8 cellular contexts compared by ENCODE assay signal in genomic region chr19:9785367-9786331, GRCh38. TPM values are rescaled to one million over a fixed set of nuclear protein-coding genes. Genes with fewer than 3 reads are reported as not detected.
A peak's percentile ranks its signal among the peaks of the same experiment; 100 is the strongest.
DNase-seq lines count a peak whose midpoint lies in the region; ATAC-seq, FAIRE-seq and TF ChIP-seq lines count a peak whose summit lies in the region.

No MANE protein-coding gene starts in this region.

- H3K9me3 ChIP-seq in mesodermal cell (ENCODE audit: control insufficient read depth, low read length), result peaks cover 10% of the 10 kb centered on the region

- DNase-seq in CD14-positive monocyte (ENCODE audit: low spot score) (peak; percentile 96), HS-5 (ENCODE audit: low read depth) (peak; percentile 63), NOMO-1 treated with DMSO at 0.1 percent for 48 hours (lab: John Stamatoyannopoulos, UW; ENCODE audit: unreplicated experiment) (peak; percentile 92)
- DNase-seq in activated CD8-positive, alpha-beta memory T cell treated with anti-CD3 and anti-CD28 coated beads, Interleukin-2, amount 50 U/mL, for 4 hours, result peak; percentile 97
- peak; percentile 83 for DNase-seq in stimulated activated CD8-positive, alpha-beta memory T cell treated with anti-CD3 and anti-CD28 coated beads, Interleukin-15, amount 100 ng/mL, for 24 hours (ENCODE audit: low read depth)

- peaks cover 22% of the 10 kb centered on the region for H3K4me1 Mint-ChIP-seq in CD14-positive monocyte

- H3K36me3 Mint-ChIP-seq in CD14-positive monocyte, result no peaks in the 10 kb centered on the region

- H3K4me3 Mint-ChIP-seq in CD14-positive monocyte, result peak overlapping the region; percentile 89 to 94

- peak; percentile 86 for FAIRE-seq in endometrium (lab: Jason Lieb, UNC)

- H3K27me3 Mint-ChIP-seq in CD14-positive monocyte (ENCODE audit: low read depth in 3 of 3), result peaks cover 0 to 2% (median 0%) of the 10 kb centered on the region in 3 donors

- H3K4me3 ChIP-seq in mesodermal cell (ENCODE audit: extremely low read depth, insufficient read depth, low read length, poor library complexity, severe bottlenecking), result peak overlapping the region; percentile 68

- H3K36me3 ChIP-seq in mesodermal cell (ENCODE audit: control insufficient read depth, insufficient read depth, low read length), result no peaks in the 10 kb centered on the region

- WGBS in mesodermal cell (ENCODE audit: insufficient coverage in 2 of 2), 2 experiments, result 1% methylated on average over 24 to 28 of the region's 74 CpGs

- H3K4me1 ChIP-seq in mesodermal cell (ENCODE audit: control insufficient read depth, insufficient read depth, low read length, poor library complexity, severe bottlenecking), result peaks cover 14% of the 10 kb centered on the region

- ATAC-seq in GM19438 (IDR thresholded peaks at IDR 0.05; ENCODE audit: low read depth, unreplicated experiment), result peak; percentile 74

- H3K9me3 Mint-ChIP-seq in CD14-positive monocyte, result no peaks in the 10 kb centered on the region

- no peak for TF ChIP-seq CTCF in CD14-positive monocyte (IDR thresholded peaks at IDR 0.05)

- H3K27ac Mint-ChIP-seq in CD14-positive monocyte, result peak overlapping the region; percentile 93 to 98 (median 96)

- H3K27ac ChIP-seq in mesodermal cell (ENCODE audit: low read depth, low read length, severe bottlenecking), result peak overlapping the region; percentile 92

- intact Hi-C loops in CD14-positive monocyte (cut with micrococcal nuclease), result no loop called here

RNA-seq across cellular contexts. Expression of gene ZNF846, which starts 17.1 kb away (rescaled TPM):
- polyA plus RNA-seq in CD14-positive monocyte, result 1 to 10 TPM; 2.5 to 6.5 TPM
- polyA plus RNA-seq in mesodermal cell (2013, experiment 1 of 2), result 12.1 TPM
- polyA plus RNA-seq in mesodermal cell (2013, experiment 2 of 2), result 13.8 TPM

RNA-seq across cellular contexts. Expression of gene FBXL12, which starts 33.2 kb away (rescaled TPM):
- polyA plus RNA-seq in CD14-positive monocyte, result 1 to 10 TPM; 6.6 to 8.1 TPM
- 36.2 TPM for polyA plus RNA-seq in mesodermal cell (2013, experiment 1 of 2)
- 37.4 TPM for polyA plus RNA-seq in mesodermal cell (2013, experiment 2 of 2)

RNA-seq across cellular contexts. Expression of gene UBL5, which starts 42.1 kb away (rescaled TPM):
- 100 to 1,000 TPM; 728 to 783 TPM for polyA plus RNA-seq in CD14-positive monocyte
- polyA plus RNA-seq in mesodermal cell (2013, experiment 1 of 2), result 737 TPM
- polyA plus RNA-seq in mesodermal cell (2013, experiment 2 of 2), result 650 TPM

RNA-seq across cellular contexts. Expression of gene PIN1, which starts 49.5 kb away (rescaled TPM):
- polyA plus RNA-seq in CD14-positive monocyte, result 10 to 100 TPM; 68.3 to 79.8 TPM
- 91.8 TPM for polyA plus RNA-seq in mesodermal cell (2013, experiment 1 of 2)
- 75.8 TPM for polyA plus RNA-seq in mesodermal cell (2013, experiment 2 of 2)

Comparison
In these comparisons a context has a peak if more than half of its experiments do, and no peak if none do; other contexts are left out.
1. Peak in every context shown above with its lines: DNase-seq, ATAC-seq, H3K4me3 ChIP-seq and H3K27ac ChIP-seq.